Comparison of ENCODE assay signal across 8 cellular contexts in the genomic region with DNA sequence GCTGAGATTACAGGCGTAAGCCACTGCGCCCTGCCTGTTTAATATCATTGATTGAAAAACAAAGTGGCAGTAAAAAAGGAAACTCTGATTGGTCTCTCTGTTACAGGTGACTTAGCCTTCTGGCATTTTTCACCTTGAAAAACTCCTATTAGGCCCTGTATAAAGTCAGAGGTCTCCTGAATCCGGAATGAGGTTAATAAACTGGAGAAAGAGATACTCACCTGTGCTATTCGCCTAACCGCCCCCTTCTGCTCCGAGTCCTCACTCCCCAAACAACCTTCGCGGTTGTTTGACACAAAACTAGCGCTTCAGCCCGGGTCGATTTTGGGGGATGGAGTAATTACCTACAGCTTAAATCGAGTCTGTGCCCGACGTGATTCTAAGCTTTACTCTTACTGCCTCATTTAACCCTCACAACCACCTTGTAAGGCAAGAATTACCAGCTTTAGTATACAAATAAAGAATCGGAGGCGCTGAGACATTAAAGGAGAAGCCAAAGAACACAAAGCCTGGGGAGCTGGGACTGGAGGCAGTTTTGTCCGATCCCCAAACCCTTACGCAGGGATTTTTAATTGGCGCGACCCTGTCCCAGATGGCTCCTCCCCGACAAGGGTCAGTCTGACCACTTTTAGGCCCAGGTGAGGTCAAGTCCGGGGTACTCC. TPM values are rescaled to one million over a fixed set of nuclear protein-coding genes. Genes with fewer than 3 reads are reported as not detected.
DNase-seq lines count a peak whose midpoint lies in the region; ATAC-seq and TF ChIP-seq lines count a peak whose summit lies in the region.

No MANE protein-coding gene starts in this region.

- ATAC-seq in activated T-helper 17 cell treated with anti-CD3 and anti-CD28 coated beads, Interleukin-2, amount 50 U/mL, for 72 hours (replicated peaks), result no peak

- no peaks in the 10 kb centered on the region for H3K9me3 Mint-ChIP-seq in activated T-helper 17 cell treated with anti-CD3 and anti-CD28 coated beads, Interleukin-2, amount 50 U/mL, for 72 hours

- H3K4me1 ChIP-seq in iPS-20b (ENCODE audit: insufficient read depth, low read length) (no peaks in the 10 kb centered on the region; the same call in 1 of the 2 replicates), stomach (peaks cover 19 to 38% (median 28%) of the 10 kb centered on the region in 4 donors)

- TF ChIP-seq CTCF in stomach (IDR thresholded peaks at IDR 0.05), result no peak

- H3K9me3 ChIP-seq in iPS-20b (ENCODE audit: insufficient read depth, low read depth, low read length), result no peaks in the 10 kb centered on the region
- H3K9me3 ChIP-seq in stomach, result no peaks in the 10 kb centered on the region

- peak overlapping the region; percentile 81 for H3K4me3 Mint-ChIP-seq in activated T-helper 17 cell treated with anti-CD3 and anti-CD28 coated beads, Interleukin-2, amount 50 U/mL, for 72 hours

- peak; percentile 22 for DNase-seq in HK-2 (ENCODE audit: unreplicated experiment)
- no peak for DNase-seq in stomach
- DNase-seq in stimulated activated CD8-positive, alpha-beta memory T cell treated with anti-CD3 and anti-CD28 coated beads, Interleukin-4, amount 100 ng/mL, for 48 hours, result no peak
- no peak for DNase-seq in DMS 273 treated with DMSO at 0.1 percent for 48 hours (lab: John Stamatoyannopoulos, UW)
- no peak for DNase-seq in activated CD4-positive, CD25-positive, alpha-beta regulatory T cell (lab: John Stamatoyannopoulos, UW)
- no peak for DNase-seq in CD1c-positive myeloid dendritic cell (ENCODE audit: extremely low spot score)

- H3K27me3 ChIP-seq in iPS-20b (ENCODE audit: insufficient read depth, low read length), result no peaks in the 10 kb centered on the region
- H3K27me3 ChIP-seq in stomach, result no peaks in the 10 kb centered on the region

- no peak overlapping the region for H3K27ac Mint-ChIP-seq in activated T-helper 17 cell treated with anti-CD3 and anti-CD28 coated beads, Interleukin-2, amount 50 U/mL, for 72 hours

- 5 to 8% (median 6%) methylated on average over 20 to 22 of the region's 22 CpGs for WGBS in stomach, 5 donors

- H3K36me3 Mint-ChIP-seq in activated T-helper 17 cell treated with anti-CD3 and anti-CD28 coated beads, Interleukin-2, amount 50 U/mL, for 72 hours (ENCODE audit: low read depth), result peaks cover 3% of the 10 kb centered on the region

- TF ChIP-seq POLR2A in stomach (IDR thresholded peaks at IDR 0.05), result no peak

- H3K36me3 ChIP-seq in iPS-20b (ENCODE audit: insufficient read depth, low read depth, low read length), result peaks cover 11% of the 10 kb centered on the region; the same call in 1 of the 2 replicates
- peaks cover 0 to 8% (median 6%) of the 10 kb centered on the region in 4 donors for H3K36me3 ChIP-seq in stomach

- intact Hi-C loops in stomach (cut with DNase I; ENCODE audit: low total_unique reads), result no loop called here

- H3K27me3 Mint-ChIP-seq in activated T-helper 17 cell treated with anti-CD3 and anti-CD28 coated beads, Interleukin-2, amount 50 U/mL, for 72 hours, result no peaks in the 10 kb centered on the region

- no peaks in the 10 kb centered on the region for H3K4me1 Mint-ChIP-seq in activated T-helper 17 cell treated with anti-CD3 and anti-CD28 coated beads, Interleukin-2, amount 50 U/mL, for 72 hours

- TF ChIP-seq EP300 in stomach (IDR thresholded peaks at IDR 0.05), result no peak

- H3K27ac ChIP-seq in iPS-20b (ENCODE audit: low read length) (peak overlapping the region; percentile 67), stomach (peak overlapping the region; percentile 93 to 98 (median 96))

- H3K9ac ChIP-seq in iPS-20b (ENCODE audit: low read depth, low read length), result peak overlapping the region; percentile 95

- peak overlapping the region; percentile 91 for H3K4me3 ChIP-seq in iPS-20b (ENCODE audit: low read length)
- peak overlapping the region; percentile 69 to 76 (median 72) for H3K4me3 ChIP-seq in stomach

RNA-seq across cellular contexts. Expression of a gene that starts 0.4 kb away (rescaled TPM):
- 10 to 100 TPM in 1 of 2 donors, 1 to 10 TPM in 1; 5.6 to 10.6 TPM for total RNA-seq in activated T-helper 17 cell treated with anti-CD3 and anti-CD28 coated beads, Interleukin-2, amount 50 U/mL, for 72 hours
- 10 to 100 TPM; 11.6 to 58.3 (median 27.2) TPM for total RNA-seq in stomach
- 10 to 100 TPM; 10.5 to 16.5 (median 12.1) TPM for polyA plus RNA-seq in stomach

RNA-seq across cellular contexts. Expression of a gene that starts 15.0 kb away (rescaled TPM):
- total RNA-seq in activated T-helper 17 cell treated with anti-CD3 and anti-CD28 coated beads, Interleukin-2, amount 50 U/mL, for 72 hours, result 1 to 10 TPM; 1.9 to 4.0 TPM
- total RNA-seq in stomach, result 10 to 100 TPM in 1 of 5 donors, 1 to 10 TPM in 1, under 1 TPM in 1, not detected in 2; 0.87 to 14.1 (median 5.5) TPM
- 10 to 100 TPM; 13.5 to 17.1 (median 15.6) TPM for polyA plus RNA-seq in stomach
